9 cellular contexts compared by ENCODE assay signal in the genomic region with DNA sequence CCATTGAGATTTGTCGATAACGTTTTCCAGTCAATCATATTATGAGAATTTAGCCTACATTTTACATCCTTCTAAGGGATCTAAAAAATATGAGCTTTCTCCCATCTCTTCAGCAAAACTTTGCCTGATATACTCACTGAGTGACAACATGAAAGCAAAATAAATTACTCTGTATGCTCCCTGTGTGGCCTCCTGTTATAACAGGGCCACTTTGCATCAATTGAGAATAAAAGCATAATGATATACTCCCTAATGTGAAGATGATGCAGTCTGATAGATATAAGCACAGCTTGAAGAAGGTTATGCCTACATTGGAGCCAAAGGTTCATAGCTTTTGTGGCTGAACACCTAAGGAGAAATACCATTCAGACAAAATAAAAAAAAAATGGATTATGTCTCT.
"Had no signal": no experiment of that assay in that cellular context is flagged by ENCODE, and none has a peak within 500 bp of the region (broad histone marks: within the 10 kb centered on the region; RNA-seq: fewer than 3 reads in every experiment).

No MANE protein-coding gene starts in this region.

- FAIRE-seq: H54 had no signal

- H3K27ac ChIP-seq: GM23248 had no signal

- H3K9ac ChIP-seq: GM23248 had no signal

- H3K4me3 ChIP-seq: GM23248, GM23338, HAP-1 had no signal

- DNase-seq: GM23248, GOT3, H7, H9, HCEC 1CT, HFFc6 had no signal

- H3K36me3 ChIP-seq: HAP-1 had no signal

- H2AFZ ChIP-seq: GM23248, GM23338 had no signal

- H3K9me3 ChIP-seq: HAP-1 had no signal

- H3K4me2 ChIP-seq: GM23338 had no signal
